ENCODE assay signal across 7 cellular contexts in the genomic region with DNA sequence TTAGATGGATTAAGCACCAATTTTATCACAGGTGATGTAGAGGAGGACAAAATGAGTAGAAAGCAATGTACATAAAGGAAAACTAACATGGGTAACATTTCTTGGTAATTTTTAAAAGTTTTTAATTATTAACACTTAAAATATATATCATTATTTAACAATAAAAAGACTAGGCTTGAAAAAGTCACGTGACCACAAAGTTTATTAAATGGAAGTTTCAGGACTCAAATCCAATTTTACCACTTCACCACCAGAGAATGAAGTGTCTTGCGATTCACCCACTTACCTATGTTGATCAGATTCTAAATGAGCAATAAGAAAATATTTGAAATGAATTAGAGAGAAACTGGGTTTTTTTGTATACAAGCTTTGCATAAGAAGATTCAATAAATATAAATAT.
"Had no signal": no experiment of that assay in that cellular context is flagged by ENCODE, and none has a peak within 500 bp of the region (broad histone marks: within the 10 kb centered on the region; RNA-seq: fewer than 3 reads in every experiment).

No MANE protein-coding gene starts in this region.

- DNase-seq: GDM1, GF-D8 had no signal

- FAIRE-seq: G401.6, GM12891, GM12892, GM18507, GM19239 had no signal
